In genomic region chr5:112933651-112934365, GRCh38 we compare ENCODE assay signal across 18 cellular contexts. TPM values are rescaled to one million over a fixed set of nuclear protein-coding genes. Genes with fewer than 3 reads are reported as not detected.
A peak's percentile ranks its signal among the peaks of the same experiment; 100 is the strongest.
DNase-seq lines count a peak whose midpoint lies in the region; TF ChIP-seq lines count a peak whose summit lies in the region.
"Had no signal": no experiment of that assay in that cellular context is flagged by ENCODE, and none has a peak within 500 bp of the region (broad histone marks: within the 10 kb centered on the region; RNA-seq: fewer than 3 reads in every experiment).

No MANE protein-coding gene starts in this region.

- H3K4me1 Mint-ChIP-seq in endothelial cell (ENCODE audit: unreplicated experiment), result peaks cover 3% of the 10 kb centered on the region
- H3K4me1 Mint-ChIP-seq: brain had no signal

- TF ChIP-seq CTCF in AG09309 (IDR thresholded peaks at IDR 0.05; ENCODE audit: control insufficient read depth, insufficient read depth, low read depth, low read length, missing control alignments) (no peak), HFF-Myc (IDR thresholded peaks at IDR 0.05; ENCODE audit: low read depth, low read length, missing control alignments) (no peak), astrocyte of the spinal cord (IDR thresholded peaks at IDR 0.05; ENCODE audit: low read depth, low read length) (no peak), spleen (IDR thresholded peaks at IDR 0.05 in 8 of 11, conservative IDR thresholded peaks at IDR 0.05 in 3 of 11) (no peak), endothelial cell (IDR thresholded peaks at IDR 0.05; ENCODE audit: unreplicated experiment) (no peak)

- no peaks in the 10 kb centered on the region for H3K36me3 ChIP-seq in spleen
- H3K36me3 ChIP-seq: heart right ventricle had no signal

- H3K27ac Mint-ChIP-seq in endothelial cell (ENCODE audit: unreplicated experiment), result no peak overlapping the region
- H3K27ac Mint-ChIP-seq: CD8-positive, alpha-beta T cell; naive B cell; T-helper 1 cell treated with Interleukin-12 subunit alpha and Interleukin-12 subunit beta and Interleukin-4 antibody, amounts not matched to agents 30 μg/mL and 1 μg/mL, for 36 hours had no signal

- H3K4me3 ChIP-seq in AG09309 (ENCODE audit: control insufficient read depth, low read depth, low read length), result no peak overlapping the region
- no peak overlapping the region for H3K4me3 ChIP-seq in HFF-Myc (replicated peaks; ENCODE audit: low read depth, low read length)
- no peak overlapping the region for H3K4me3 ChIP-seq in astrocyte of the spinal cord (ENCODE audit: low read depth, low read length)
- H3K4me3 ChIP-seq in spleen, result no peak overlapping the region
- H3K4me3 ChIP-seq: heart right ventricle, K562 had no signal

- intact Hi-C loops in spleen (cut with DNase I; ENCODE audit: low total_unique reads), result no loop called here

- 67 to 94% (median 79%) methylated on average over 1 of the region's 1 CpG for WGBS in spleen, 5 donors

- no peaks in the 10 kb centered on the region for H3K27me3 ChIP-seq in spleen (replicated peaks in 1 of 7)
- H3K27me3 ChIP-seq: heart right ventricle had no signal

- DNase-seq in AG09309 (ENCODE audit: low read depth), result peak; percentile 84
- peak; percentile 75 for DNase-seq in HFF-Myc (ENCODE audit: extremely low read depth, low read depth)
- DNase-seq in astrocyte of the spinal cord (ENCODE audit: low read depth, low spot score), result peak; percentile 58
- peak; percentile 57 for DNase-seq in iris pigment epithelial cell (ENCODE audit: low read depth)
- no peak for DNase-seq in spleen
- DNase-seq in T1000 (lab: John Stamatoyannopoulos, UW), result no peak
- no peak for DNase-seq in NCI-H748 treated with DMSO at 0.1 percent for 48 hours (lab: John Stamatoyannopoulos, UW)
- no peak for DNase-seq in endothelial cell (ENCODE audit: low spot score)
- DNase-seq: activated CD4-positive, alpha-beta T cell treated with anti-CD3 and anti-CD28 coated beads for 48 hours; CD8-positive, alpha-beta T cell; effector CD4-positive, alpha-beta T cell; heart right ventricle; naive B cell; NCI-H524; stimulated activated CD4-positive, alpha-beta T cell treated with anti-CD3 and anti-CD28 coated beads, Interleukin-1b, Interleukin-23, amount 100 ng/mL, for 48 hours had no signal

- H3K27me3 Mint-ChIP-seq in endothelial cell (ENCODE audit: unreplicated experiment), result no peaks in the 10 kb centered on the region
- H3K27me3 Mint-ChIP-seq: brain, naive B cell had no signal

- peaks cover 11 to 34% (median 20%) of the 10 kb centered on the region in 6 donors for H3K4me1 ChIP-seq in spleen

- no peaks in the 10 kb centered on the region for H3K9me3 ChIP-seq in spleen
- H3K9me3 ChIP-seq: heart right ventricle had no signal

- H3K27ac ChIP-seq in spleen, result no peak overlapping the region
- H3K27ac ChIP-seq: heart right ventricle had no signal

- no peak overlapping the region for H3K4me3 Mint-ChIP-seq in endothelial cell (ENCODE audit: unreplicated experiment)
- H3K4me3 Mint-ChIP-seq: brain; CD8-positive, alpha-beta T cell; T-helper 1 cell treated with Interleukin-12 subunit alpha and Interleukin-12 subunit beta and Interleukin-4 antibody, amounts not matched to agents 30 μg/mL and 1 μg/mL, for 36 hours had no signal

- TF ChIP-seq POLR2A in spleen (IDR thresholded peaks at IDR 0.05), result no peak

- in situ Hi-C loops in astrocyte of the spinal cord (cut with HindIII; ENCODE audit: low sequenced_read_pairs), result no loop called here

- H3K36me3 Mint-ChIP-seq in endothelial cell (ENCODE audit: low read depth, unreplicated experiment), result no peaks in the 10 kb centered on the region
- H3K36me3 Mint-ChIP-seq: brain; CD8-positive, alpha-beta T cell had no signal

- H3K9me3 Mint-ChIP-seq in endothelial cell (ENCODE audit: unreplicated experiment), result no peaks in the 10 kb centered on the region
- H3K9me3 Mint-ChIP-seq: CD8-positive, alpha-beta T cell had no signal

RNA-seq across cellular contexts. Expression of gene REEP5, which starts 11.8 kb away (rescaled TPM):
- total RNA-seq in spleen (10 to 100 TPM; 56.1 to 84.8 (median 66.1) TPM), endothelial cell (ENCODE audit: unreplicated experiment) (62.7 TPM)
- polyA plus RNA-seq in spleen, result 10 to 100 TPM; 25.3 to 39.2 (median 34.2) TPM

RNA-seq across cellular contexts. Expression of gene DCP2, which starts 42.8 kb away (rescaled TPM):
- total RNA-seq in spleen (100 to 1,000 TPM in 2 of 7 donors, 10 to 100 TPM in 5; 76.6 to 110 (median 80.8) TPM), endothelial cell (ENCODE audit: unreplicated experiment) (75.6 TPM)
- polyA plus RNA-seq in spleen, result 10 to 100 TPM; 17.5 to 19.8 (median 18.0) TPM

Comparison
In these comparisons a context has a peak if more than half of its experiments do, and no peak if none do; other contexts are left out.
1. DNase-seq: peak in AG09309 (single experiment), HFF-Myc (single experiment), astrocyte of the spinal cord (single experiment) and iris pigment epithelial cell (single experiment); none in spleen (single experiment), T1000 (single experiment), NCI-H748 treated with DMSO at 0.1 percent for 48 hours (single experiment) and endothelial cell (single experiment).